ENCODE assay signal across 8 cellular contexts in the genomic region with DNA sequence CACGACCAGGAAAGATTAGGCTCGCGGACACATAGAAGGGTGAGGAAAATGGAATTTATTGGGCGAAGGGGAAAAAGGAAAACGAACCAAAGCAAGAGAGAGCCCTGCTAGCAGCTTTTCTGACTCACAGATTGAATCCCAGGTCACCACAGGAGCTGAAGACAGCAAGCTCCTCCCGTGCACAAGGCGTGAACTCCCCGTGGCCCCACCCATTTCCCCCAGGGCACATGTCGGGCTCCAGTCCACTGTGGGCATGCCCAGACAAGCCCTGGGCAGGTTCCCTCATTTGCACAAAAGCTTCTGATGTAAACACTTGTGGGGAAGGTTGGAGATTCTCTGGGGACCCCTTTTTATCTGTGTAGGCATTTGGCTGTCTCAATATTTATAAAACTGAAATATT.
A peak's percentile ranks its signal among the peaks of the same experiment; 100 is the strongest.
DNase-seq lines count a peak whose midpoint lies in the region; ATAC-seq, FAIRE-seq and TF ChIP-seq lines count a peak whose summit lies in the region.

No MANE protein-coding gene starts in this region.

- H3K27me3 ChIP-seq in RWPE2 (ENCODE audit: insufficient read depth, poor library complexity, severe bottlenecking) (no peaks in the 10 kb centered on the region), psoas muscle (ENCODE audit: insufficient read depth in 3 of 3, low read length in 2 of 3) (no peaks in the 10 kb centered on the region)

- WGBS in psoas muscle, 3 donors = 18 to 30% (median 25%) methylated on average over 9 of the region's 9 CpGs

- ATAC-seq in GM18868 (IDR thresholded peaks at IDR 0.05; ENCODE audit: unreplicated experiment) (peak; percentile 92), HG03469 (IDR thresholded peaks at IDR 0.05; ENCODE audit: unreplicated experiment) (peak; percentile 64), RWPE2 (ENCODE audit: low read depth) (peak; percentile 98), psoas muscle (peak; percentile 78 to 87 (median 83))

- no peak for FAIRE-seq in GM19239 (lab: Jason Lieb, UNC)

- DNase-seq in AG08396 (ENCODE audit: low spot score) (peak; percentile 17), RWPE2 (ENCODE audit: low spot score) (peak; percentile 95), fibroblast of peridontal ligament (ENCODE audit: extremely low read depth) (peak; percentile 90), psoas muscle (peak; percentile 64 to 76), GM19239 (ENCODE audit: insufficient read length, low spot score) (no peak), NCI-H774 (lab: John Stamatoyannopoulos, UW) (no peak)

- H3K27ac ChIP-seq in RWPE2 (ENCODE audit: poor library complexity, severe bottlenecking) (peak overlapping the region; percentile 48), psoas muscle (no peak overlapping the region)

- H3K4me1 ChIP-seq in RWPE2 (ENCODE audit: insufficient read depth, poor library complexity, severe bottlenecking) = peaks cover 32% of the 10 kb centered on the region
- H3K4me1 ChIP-seq in psoas muscle = no peaks in the 10 kb centered on the region

- H3K9me3 ChIP-seq in RWPE2 (ENCODE audit: severe bottlenecking) = no peaks in the 10 kb centered on the region
- H3K9me3 ChIP-seq in psoas muscle = no peaks in the 10 kb centered on the region

- no peaks in the 10 kb centered on the region for H3K36me3 ChIP-seq in RWPE2 (ENCODE audit: low read depth)
- no peaks in the 10 kb centered on the region for H3K36me3 ChIP-seq in psoas muscle (ENCODE audit: insufficient read depth in 1 of 2, low read depth in 1 of 2)

- intact Hi-C loops in psoas muscle (cut with DNase I) = no loop called here

- TF ChIP-seq CTCF in RWPE2 (IDR thresholded peaks at IDR 0.05; ENCODE audit: poor library complexity, severe bottlenecking) = no peak
- no peak for TF ChIP-seq CTCF in psoas muscle (IDR thresholded peaks at IDR 0.05)

- H3K4me3 ChIP-seq in RWPE2 (ENCODE audit: severe bottlenecking) = no peak overlapping the region
- H3K4me3 ChIP-seq in psoas muscle = no peak overlapping the region

Comparison
In these comparisons a context has a peak if more than half of its experiments do, and no peak if none do; other contexts are left out.
1. DNase-seq: peak in AG08396 (single experiment), RWPE2 (single experiment), fibroblast of peridontal ligament (single experiment) and psoas muscle (2 of 2); none in GM19239 (single experiment) and NCI-H774 (single experiment).
2. Peak in every context shown above with its lines, with median percentiles within 50 percentile points of each other: ATAC-seq.